ENCODE assay signal across 8 cellular contexts in genomic region chr10:122062831-122063674, GRCh38.
DNase-seq lines count a peak whose midpoint lies in the region; ATAC-seq, FAIRE-seq and TF ChIP-seq lines count a peak whose summit lies in the region.

No MANE protein-coding gene starts in this region.

- H3K27ac ChIP-seq in HEK293 (ENCODE audit: extremely low read depth, low read depth, low read length) (peak overlapping the region; percentile 55), lung (ENCODE audit: low read depth in 1 of 2, low read length in 1 of 2) (peak overlapping the region; percentile 94 to 98)

- H3K4me1 ChIP-seq in HEK293 (ENCODE audit: control insufficient read depth, insufficient read depth, low read length) = peaks cover 9% of the 10 kb centered on the region; the same call in 1 of the 2 replicates
- peaks cover 0 to 4% of the 10 kb centered on the region in 2 donors for H3K4me1 ChIP-seq in lung (ENCODE audit: control insufficient read depth in 2 of 2, insufficient read depth in 2 of 2, low read length in 2 of 2)

- H3K27me3 ChIP-seq in lung (ENCODE audit: control insufficient read depth, insufficient read depth) = no peaks in the 10 kb centered on the region

- TF ChIP-seq CTCF in HEK293 (tag by site-specific recombination; IDR thresholded peaks at IDR 0.05) = no peak
- TF ChIP-seq CTCF in lung (IDR thresholded peaks at IDR 0.05; ENCODE audit: control extremely low read depth, extremely low read depth) = no peak

- CTCF ChIA-PET in HEK293 (lab: Yijun Ruan, JAX) = interaction anchor here (0.6 to 3.2 kb wide), 5 partner anchors 8 to 205 kb away, joined by 4 to 28 read pairs (median 8); no protein-coding TSS in a partner anchor

- no peak for FAIRE-seq in urothelium cell line (lab: Jason Lieb, UNC)

- H3K4me3 ChIP-seq in HEK293 (ENCODE audit: low read depth, low read length) (no peak overlapping the region), lung (no peak overlapping the region)

- WGBS in lung, 2 donors = 34 to 56% methylated on average over 13 of the region's 13 CpGs

- ATAC-seq in lung (ENCODE audit: insufficient read depth, low FRiP score) = peak; percentile 94

- H3K9me3 ChIP-seq in HEK293 (ENCODE audit: control insufficient read depth, insufficient read depth, low read depth, low read length) (no peaks in the 10 kb centered on the region), lung (ENCODE audit: control insufficient read depth in 2 of 2, insufficient read depth in 1 of 2, low read length in 1 of 2) (no peaks in the 10 kb centered on the region)

- POLR2A ChIA-PET in HEK293 (lab: Yijun Ruan, JAX) = interaction anchor here (0.6 to 1.3 kb wide), 5 partner anchors 30 to 1181 kb away, joined by 3 to 6 read pairs (median 4); no protein-coding TSS in a partner anchor

- H3K36me3 ChIP-seq in HEK293 (ENCODE audit: control insufficient read depth in 2 of 2, insufficient read depth in 1 of 2, low read length in 2 of 2) (no peaks in the 10 kb centered on the region), lung (ENCODE audit: control insufficient read depth in 2 of 2, insufficient read depth in 2 of 2, low read length in 2 of 2) (no peaks in the 10 kb centered on the region)

- DNase-seq in NOMO-1 (lab: John Stamatoyannopoulos, UW; ENCODE audit: unreplicated experiment in 2 of 2) (peak; percentile 13 to 44), dermis microvascular lymphatic vessel endothelial cell (ENCODE audit: low read depth in 2 of 2) (peak; percentile 29 to 92), lung (ENCODE audit: low spot score) (peak; percentile 83), urothelium cell line (ENCODE audit: low spot score) (peak; percentile 88), midbrain (lab: John Stamatoyannopoulos, UW) (no peak), T-helper 2 cell (no peak)
- no peak for DNase-seq in activated CD8-positive, alpha-beta memory T cell treated with anti-CD3 and anti-CD28 coated beads, Interleukin-2, amount 50 U/mL, for 4 hours

TF ChIP-seq in HEK293, 187 proteins besides CTCF, POLR2A, EP300 and RAD21 (continues in another document):
- TF ChIP-seq MYNN (tag by site-specific recombination; IDR thresholded peaks at IDR 0.05; ENCODE audit: borderline replicate concordance) = no peak
- no peak for TF ChIP-seq TCF7L2 (IDR thresholded peaks at IDR 0.05; ENCODE audit: borderline replicate concordance, low read depth, low read length)
- TF ChIP-seq ZNF24 (tag by site-specific recombination; IDR thresholded peaks at IDR 0.05) = no peak
- no peak for TF ChIP-seq ZNF549 (tag by site-specific recombination; IDR thresholded peaks at IDR 0.05)
- TF ChIP-seq ZNF10 (tag by site-specific recombination; IDR thresholded peaks at IDR 0.05) = no peak
- no peak for TF ChIP-seq ZNF621 (tag by site-specific recombination; IDR thresholded peaks at IDR 0.05)
- TF ChIP-seq HIC1 (tag by site-specific recombination; IDR thresholded peaks at IDR 0.05) = no peak
- TF ChIP-seq ZEB2 (tag by site-specific recombination; IDR thresholded peaks at IDR 0.05) = peak; percentile 76; the same call in 1 of the 2 replicates
- TF ChIP-seq KLF10 (tag by site-specific recombination; IDR thresholded peaks at IDR 0.05) = peak; percentile 32; the same call in 1 of the 2 replicates
- no peak for TF ChIP-seq ZNF324 (tag by site-specific recombination; IDR thresholded peaks at IDR 0.05)
- no peak for TF ChIP-seq ZNF555 (tag by site-specific recombination; conservative IDR thresholded peaks at IDR 0.05)
- no peak for TF ChIP-seq ZBTB1 (tag by site-specific recombination; IDR thresholded peaks at IDR 0.05)
- no peak for TF ChIP-seq ZNF518A (tag by site-specific recombination; conservative IDR thresholded peaks at IDR 0.05; ENCODE audit: low read depth)
- peak; percentile 96 for TF ChIP-seq ZNF600 (tag by site-specific recombination; IDR thresholded peaks at IDR 0.05)
- TF ChIP-seq ZNF544 (tag by site-specific recombination; IDR thresholded peaks at IDR 0.05) = no peak
- TF ChIP-seq ZNF121 (tag by site-specific recombination; IDR thresholded peaks at IDR 0.05) = no peak
- TF ChIP-seq HOXD13 (CRISPR knock-in tag; IDR thresholded peaks at IDR 0.05; ENCODE audit: borderline replicate concordance) = no peak
- no peak for TF ChIP-seq ZNF658 (tag by site-specific recombination; IDR thresholded peaks at IDR 0.05)
- TF ChIP-seq PRDM1 (tag by site-specific recombination; IDR thresholded peaks at IDR 0.05) = peak; percentile 94
- no peak for TF ChIP-seq ZNF114 (tag by site-specific recombination; IDR thresholded peaks at IDR 0.05)
- TF ChIP-seq GLI2 (tag by site-specific recombination; IDR thresholded peaks at IDR 0.05; ENCODE audit: borderline replicate concordance, low read depth) = no peak
- TF ChIP-seq ZNF548 (tag by site-specific recombination; IDR thresholded peaks at IDR 0.05) = no peak
- TF ChIP-seq ZNF704 (tag by site-specific recombination; IDR thresholded peaks at IDR 0.05) = no peak
- no peak for TF ChIP-seq REPIN1 (tag by site-specific recombination; IDR thresholded peaks at IDR 0.05; ENCODE audit: low read depth)
- peak; percentile 92 for TF ChIP-seq ZNF366 (tag by site-specific recombination; conservative IDR thresholded peaks at IDR 0.05)
- TF ChIP-seq ZNF488 (tag by site-specific recombination; IDR thresholded peaks at IDR 0.05) = no peak
- no peak for TF ChIP-seq KLF16 (tag by site-specific recombination; IDR thresholded peaks at IDR 0.05)
- TF ChIP-seq ZSCAN16 (tag by site-specific recombination; IDR thresholded peaks at IDR 0.05) = no peak

Comparison
In these comparisons a context has a peak if more than half of its experiments do, and no peak if none do; other contexts are left out.
1. DNase-seq: peak in NOMO-1 (2 of 2), dermis microvascular lymphatic vessel endothelial cell (2 of 2), lung (single experiment) and urothelium cell line (single experiment); none in midbrain (single experiment), T-helper 2 cell (0 of 5) and activated CD8-positive, alpha-beta memory T cell treated with anti-CD3 and anti-CD28 coated beads, Interleukin-2, amount 50 U/mL, for 4 hours (single experiment).